ENCODE assay signal across 1 cellular context in genomic region chr2:144516981-144517824, GRCh38.
TF ChIP-seq lines count a peak whose summit lies in the region.

No MANE protein-coding gene starts in this region.

TF ChIP-seq in GM12878, 131 proteins besides CTCF, POLR2A, EP300 and RAD21 (continued from another document):
- TF ChIP-seq SIN3A (IDR thresholded peaks at IDR 0.05; ENCODE audit: low read depth, low read length): no peak
- TF ChIP-seq SRF (IDR thresholded peaks at IDR 0.05; ENCODE audit: low read depth in 2 of 2, low read length in 2 of 2): no peak
- TF ChIP-seq YY1 (IDR thresholded peaks at IDR 0.05; ENCODE audit: low read depth, low read length): peak; percentile 65
- 0 out of 2 replicates have a peak, but pooled peaks have one; percentile 64 for TF ChIP-seq ZSCAN29 (IDR thresholded peaks at IDR 0.05)
- TF ChIP-seq TCF12 (IDR thresholded peaks at IDR 0.05; ENCODE audit: low read depth, low read length): no peak
- peak; percentile 52; the same call in 1 of the 2 replicates for TF ChIP-seq EED (IDR thresholded peaks at IDR 0.05; ENCODE audit: low read depth)
TF ChIP-seq in GM12878: peak in this region for 9.
